In genomic region chr19:5621311-5621944, GRCh38 we compare ENCODE assay signal across 1 cellular context.
TF ChIP-seq lines count a peak whose summit lies in the region.

No MANE protein-coding gene starts in this region.

TF ChIP-seq in endothelial cell of umbilical vein, 7 proteins besides CTCF, POLR2A, EP300 and RAD21:
- TF ChIP-seq JUN (IDR thresholded peaks at IDR 0.05; ENCODE audit: borderline replicate concordance, insufficient read depth, insufficient read length, low read depth) (no peak), GATA2 (IDR thresholded peaks at IDR 0.05; ENCODE audit: insufficient read depth, insufficient read length, low read depth, low read length) (no peak), MAX (IDR thresholded peaks at IDR 0.05; ENCODE audit: insufficient read depth, insufficient read length) (no peak), MYC (IDR thresholded peaks at IDR 0.05; ENCODE audit: low read depth, low read length) (no peak), POLR2AphosphoS5 (IDR thresholded peaks at IDR 0.05; ENCODE audit: insufficient read depth, low read depth, low read length) (no peak), EZH2 (IDR thresholded peaks at IDR 0.05; ENCODE audit: borderline replicate concordance, low read depth, low read length, severe bottlenecking) (no peak), FOS (IDR thresholded peaks at IDR 0.05; ENCODE audit: borderline replicate concordance, insufficient read depth, low read length) (no peak)
